ENCODE assay signal across 10 cellular contexts in the genomic region with DNA sequence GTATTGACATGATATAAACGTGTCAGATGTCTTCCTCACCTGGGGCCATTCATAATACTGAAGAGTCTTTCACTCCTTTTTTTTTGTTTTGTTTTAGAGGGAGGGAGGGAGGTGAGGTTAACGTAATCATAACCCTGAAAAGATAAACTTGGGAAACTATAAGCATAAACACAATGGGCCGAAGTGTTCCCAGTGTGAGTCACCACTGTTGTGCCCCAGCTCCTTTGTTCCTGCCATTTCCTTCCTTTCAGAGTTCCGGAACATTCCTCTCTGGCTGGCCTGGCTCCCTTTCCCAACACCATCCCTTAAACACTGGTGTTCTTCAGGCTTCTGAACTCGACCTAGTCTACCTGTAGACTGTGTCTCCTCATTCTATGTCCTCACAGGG. TPM values are rescaled to one million over a fixed set of nuclear protein-coding genes. Genes with fewer than 3 reads are reported as not detected.
DNase-seq lines count a peak whose midpoint lies in the region; ATAC-seq, FAIRE-seq and TF ChIP-seq lines count a peak whose summit lies in the region.
"Had no signal": no experiment of that assay in that cellular context is flagged by ENCODE, and none has a peak within 500 bp of the region (broad histone marks: within the 10 kb centered on the region; RNA-seq: fewer than 3 reads in every experiment).

No MANE protein-coding gene starts in this region.

- CTCF ChIA-PET in naive thymus-derived CD4-positive, alpha-beta T cell (lab: Charles Lee), result no interaction called here

- no peak overlapping the region for H3K9ac ChIP-seq in kidney (ENCODE audit: low read length in 2 of 2)

- intact Hi-C loops in activated CD4-positive, alpha-beta T cell treated with anti-CD3 and anti-CD28 coated beads, Interleukin-2, amount 10 ng/mL, durations not matched to agents 24 days and 14 days (cut with micrococcal nuclease), result no loop called here
- intact Hi-C loops in upper lobe of right lung (cut with DNase I) (no loop called here), kidney (cut with DNase I) (no loop called here)
- intact Hi-C loops in naive thymus-derived CD4-positive, alpha-beta T cell (cut with micrococcal nuclease), result no loop called here

- no peaks in the 10 kb centered on the region for H3K36me3 ChIP-seq in upper lobe of right lung
- no peaks in the 10 kb centered on the region for H3K36me3 ChIP-seq in naive thymus-derived CD4-positive, alpha-beta T cell (ENCODE audit: control insufficient read depth in 2 of 3, insufficient read depth in 3 of 3, low read length in 3 of 3)
- no peaks in the 10 kb centered on the region for H3K36me3 ChIP-seq in kidney (ENCODE audit: control insufficient read depth in 1 of 2, insufficient read depth in 2 of 2, low read length in 2 of 2)

- no peaks in the 10 kb centered on the region for H3K4me1 Mint-ChIP-seq in activated CD4-positive, alpha-beta T cell treated with anti-CD3 and anti-CD28 coated beads, Interleukin-2, amount 10 ng/mL, durations not matched to agents 24 days and 14 days
- H3K4me1 Mint-ChIP-seq in T-helper 17 cell, result peaks cover 14% of the 10 kb centered on the region
- no peaks in the 10 kb centered on the region for H3K4me1 Mint-ChIP-seq in naive thymus-derived CD4-positive, alpha-beta T cell

- no peaks in the 10 kb centered on the region for H3K9me3 Mint-ChIP-seq in activated CD4-positive, alpha-beta T cell treated with anti-CD3 and anti-CD28 coated beads, Interleukin-2, amount 10 ng/mL, durations not matched to agents 24 days and 14 days
- H3K9me3 Mint-ChIP-seq in naive thymus-derived CD4-positive, alpha-beta T cell, result peaks cover 0 to 3% (median 0%) of the 10 kb centered on the region in 11 donors

- ATAC-seq in left lobe of liver (peak; percentile 54), upper lobe of right lung (peak; percentile 70), T-helper 17 cell (no peak)
- ATAC-seq in naive thymus-derived CD4-positive, alpha-beta T cell, result no peak

- H3K4me3 Mint-ChIP-seq in activated CD4-positive, alpha-beta T cell treated with anti-CD3 and anti-CD28 coated beads, Interleukin-2, amount 10 ng/mL, durations not matched to agents 24 days and 14 days, result no peak overlapping the region
- no peak overlapping the region for H3K4me3 Mint-ChIP-seq in T-helper 17 cell
- H3K4me3 Mint-ChIP-seq in naive thymus-derived CD4-positive, alpha-beta T cell, result no peak overlapping the region

- POLR2A ChIA-PET in naive thymus-derived CD4-positive, alpha-beta T cell (lab: Charles Lee), result no interaction called here

- no peak overlapping the region for H3K27ac Mint-ChIP-seq in activated CD4-positive, alpha-beta T cell treated with anti-CD3 and anti-CD28 coated beads, Interleukin-2, amount 10 ng/mL, durations not matched to agents 24 days and 14 days
- no peak overlapping the region for H3K27ac Mint-ChIP-seq in T-helper 17 cell
- no peak overlapping the region for H3K27ac Mint-ChIP-seq in naive thymus-derived CD4-positive, alpha-beta T cell

- H3K4me1 ChIP-seq in upper lobe of right lung, result peaks cover 2% of the 10 kb centered on the region
- no peaks in the 10 kb centered on the region for H3K4me1 ChIP-seq in naive thymus-derived CD4-positive, alpha-beta T cell (ENCODE audit: control insufficient read depth in 2 of 2, insufficient read depth in 2 of 2, low read length in 2 of 2)
- H3K4me1 ChIP-seq in kidney (ENCODE audit: control insufficient read depth in 1 of 2, insufficient read depth in 1 of 2, low read depth in 1 of 2, low read length in 2 of 2), result no peaks in the 10 kb centered on the region

- no peak for TF ChIP-seq CTCF in upper lobe of right lung (IDR thresholded peaks at IDR 0.05)
- TF ChIP-seq CTCF in kidney (IDR thresholded peaks at IDR 0.05; ENCODE audit: borderline replicate concordance, extremely low read depth, insufficient read depth), result no peak

- peaks cover 6% of the 10 kb centered on the region for H3K27me3 Mint-ChIP-seq in activated CD4-positive, alpha-beta T cell treated with anti-CD3 and anti-CD28 coated beads, Interleukin-2, amount 10 ng/mL, durations not matched to agents 24 days and 14 days
- H3K27me3 Mint-ChIP-seq in T-helper 17 cell, result peaks cover 7% of the 10 kb centered on the region
- peaks cover 0 to 15% (median 0%) of the 10 kb centered on the region in 5 donors for H3K27me3 Mint-ChIP-seq in naive thymus-derived CD4-positive, alpha-beta T cell

- no peak for FAIRE-seq in kidney (lab: Jason Lieb, UNC)
- FAIRE-seq: A204.1 had no signal

- H3K27ac ChIP-seq in caudate nucleus (ENCODE audit: low read depth, low read length), result peak overlapping the region; percentile 68
- peak overlapping the region; percentile 39 for H3K27ac ChIP-seq in upper lobe of right lung
- no peak overlapping the region for H3K27ac ChIP-seq in naive thymus-derived CD4-positive, alpha-beta T cell (ENCODE audit: low read depth, low read length)
- H3K27ac ChIP-seq in kidney (ENCODE audit: low read depth in 2 of 2, low read length in 2 of 2), result no peak overlapping the region

- no peaks in the 10 kb centered on the region for H3K36me3 Mint-ChIP-seq in activated CD4-positive, alpha-beta T cell treated with anti-CD3 and anti-CD28 coated beads, Interleukin-2, amount 10 ng/mL, durations not matched to agents 24 days and 14 days (ENCODE audit: low read depth)
- peaks cover 5% of the 10 kb centered on the region for H3K36me3 Mint-ChIP-seq in T-helper 17 cell (ENCODE audit: low read depth)
- no peaks in the 10 kb centered on the region for H3K36me3 Mint-ChIP-seq in naive thymus-derived CD4-positive, alpha-beta T cell

- no peaks in the 10 kb centered on the region for H3K9me3 ChIP-seq in upper lobe of right lung
- no peaks in the 10 kb centered on the region for H3K9me3 ChIP-seq in T-helper 17 cell (ENCODE audit: control insufficient read depth, low read length, poor library complexity, severe bottlenecking)
- no peaks in the 10 kb centered on the region for H3K9me3 ChIP-seq in naive thymus-derived CD4-positive, alpha-beta T cell (ENCODE audit: control insufficient read depth in 2 of 3, low read length in 3 of 3)
- no peaks in the 10 kb centered on the region for H3K9me3 ChIP-seq in kidney (ENCODE audit: control insufficient read depth in 1 of 2, low read length in 2 of 2)

- H3K4me3 ChIP-seq in upper lobe of right lung (no peak overlapping the region), kidney (ENCODE audit: low read length in 2 of 2) (no peak overlapping the region)
- H3K4me3 ChIP-seq in naive thymus-derived CD4-positive, alpha-beta T cell (ENCODE audit: low read length), result no peak overlapping the region

- peak; percentile 34 for DNase-seq in activated CD4-positive, alpha-beta T cell treated with anti-CD3 and anti-CD28 coated beads, Interleukin-2, amount 10 ng/mL, durations not matched to agents 24 days and 14 days
- no peak for DNase-seq in activated CD4-positive, alpha-beta T cell treated with anti-CD3 and anti-CD28 coated beads for 1 hour
- DNase-seq in caudate nucleus (lab: John Stamatoyannopoulos, UW), result peak in 3 of 61 donors; percentile 13 to 40 (median 21)
- DNase-seq in left lobe of liver (ENCODE audit: low spot score), result no peak
- no peak for DNase-seq in upper lobe of right lung
- no peak for DNase-seq in T-helper 17 cell
- no peak for DNase-seq in naive thymus-derived CD4-positive, alpha-beta T cell
- no peak for DNase-seq in kidney
- DNase-seq: activated CD4-positive, alpha-beta T cell treated with anti-CD3 and anti-CD28 coated beads, Interleukin-2, amount 50 U/mL, for 1 hour had no signal

- H3K27me3 ChIP-seq in upper lobe of right lung, result no peaks in the 10 kb centered on the region
- peaks cover 0 to 3% of the 10 kb centered on the region in 2 donors for H3K27me3 ChIP-seq in naive thymus-derived CD4-positive, alpha-beta T cell (ENCODE audit: control insufficient read depth in 2 of 2, insufficient read depth in 2 of 2, low read length in 2 of 2)

RNA-seq across cellular contexts. Expression of a gene that starts 18.6 kb away (rescaled TPM):
- 0.09 TPM in 1 of 2 replicates, not detected in the other for total RNA-seq in activated CD4-positive, alpha-beta T cell treated with anti-CD3 and anti-CD28 coated beads, Interleukin-2, amount 10 ng/mL, durations not matched to agents 24 days and 14 days
- total RNA-seq in left lobe of liver, result 15.2 TPM
- 25.4 TPM for total RNA-seq in upper lobe of right lung
- 1 to 10 TPM; 6.2 to 9.4 TPM for total RNA-seq in T-helper 17 cell
- 10 to 100 TPM in 1 of 5 experiments, 1 to 10 TPM in 2, under 1 TPM in 2; 0.36 to 12.9 (median 1.4) TPM for total RNA-seq in naive thymus-derived CD4-positive, alpha-beta T cell
- polyA plus RNA-seq in naive thymus-derived CD4-positive, alpha-beta T cell, result not detected
- total RNA-seq in kidney, result 24.3 TPM
- polyA plus RNA-seq in kidney (ENCODE audit: insufficient read depth, low read depth, low replicate concordance), result 11.2 TPM

RNA-seq across cellular contexts. Expression of a gene that starts 51.5 kb away (rescaled TPM):
- total RNA-seq in activated CD4-positive, alpha-beta T cell treated with anti-CD3 and anti-CD28 coated beads, Interleukin-2, amount 10 ng/mL, durations not matched to agents 24 days and 14 days, result not detected in 2 replicates
- not detected for total RNA-seq in left lobe of liver
- not detected for total RNA-seq in upper lobe of right lung
- not detected for total RNA-seq in T-helper 17 cell
- total RNA-seq in naive thymus-derived CD4-positive, alpha-beta T cell, result not detected
- not detected for polyA plus RNA-seq in naive thymus-derived CD4-positive, alpha-beta T cell
- not detected for total RNA-seq in kidney
- polyA plus RNA-seq in kidney (ENCODE audit: insufficient read depth, low read depth, low replicate concordance), result not detected

Comparison
In these comparisons a context has a peak if more than half of its experiments do, and no peak if none do; other contexts are left out.
1. H3K27ac ChIP-seq: peak in caudate nucleus (single experiment) and upper lobe of right lung (single experiment); none in naive thymus-derived CD4-positive, alpha-beta T cell (single experiment) and kidney (0 of 2).
2. ATAC-seq: peak in left lobe of liver (single experiment) and upper lobe of right lung (single experiment); none in T-helper 17 cell (single experiment) and naive thymus-derived CD4-positive, alpha-beta T cell (single experiment).